Comparison of ENCODE assay signal across 28 cellular contexts in genomic region chr14:40760703-40761102, GRCh38.
"Had no signal": no experiment of that assay in that cellular context is flagged by ENCODE, and none has a peak within 500 bp of the region (broad histone marks: within the 10 kb centered on the region; RNA-seq: fewer than 3 reads in every experiment).

No MANE protein-coding gene starts in this region.

- H3K36me3 Mint-ChIP-seq: naive thymus-derived CD4-positive, alpha-beta T cell; stimulated activated effector memory CD8-positive, alpha-beta T cell treated with anti-CD3 and anti-CD28 coated beads, Interleukin-12 subunit alpha, Interleukin-12 subunit beta, amount 100 ng/mL, for 72 hours; stimulated activated naive B cell treated with anti-CD40 and anti-IgM and Interleukin-4, amounts not matched to agents 10 μg/mL and 1 μg/mL and 100 μg/mL, for 72 hours had no signal

- H3K4me1 ChIP-seq: parathyroid adenoma, psoas muscle, right lobe of liver, sigmoid colon, stomach, thyroid gland, tibial nerve, vagina had no signal

- H3K27me3 ChIP-seq: ovary, right lobe of liver, sigmoid colon, stomach, thyroid gland, tibial nerve, vagina had no signal

- H3K4me3 Mint-ChIP-seq: naive thymus-derived CD4-positive, alpha-beta T cell; natural killer cell; nephron; neural crest cell; stimulated activated effector memory CD8-positive, alpha-beta T cell treated with anti-CD3 and anti-CD28 coated beads, Interleukin-12 subunit alpha, Interleukin-12 subunit beta, amount 100 ng/mL, for 72 hours; stimulated activated naive B cell treated with anti-CD40 and anti-IgM and Interleukin-4, amounts not matched to agents 10 μg/mL and 1 μg/mL and 100 μg/mL, for 72 hours; stimulated activated naive CD8-positive, alpha-beta T cell treated with anti-CD3 and anti-CD28 coated beads, Interleukin-15, Interleukin-2, amounts not matched to agents 100 ng/mL and 50 ng/mL, for 24 hours had no signal

- DNase-seq: naive thymus-derived CD4-positive, alpha-beta T cell; natural killer cell; occipital lobe; ovary; posterior cingulate gyrus; psoas muscle; right cardiac atrium; right lobe of liver; sigmoid colon; small intestine; stimulated activated CD4-positive, alpha-beta T cell treated with anti-CD3 and anti-CD28 coated beads, Interleukin-15, amount 100 ng/mL, for 24 hours; stimulated activated CD4-positive, alpha-beta T cell treated with anti-CD3 and anti-CD28 coated beads, Interleukin-2, amount 100 ng/mL, for 24 hours; stimulated activated CD4-positive, alpha-beta T cell treated with anti-CD3 and anti-CD28 coated beads, Interleukin-2, amount 100 ng/mL, for 48 hours; stimulated activated CD4-positive, alpha-beta T cell treated with anti-CD3 and anti-CD28 coated beads, Interleukin-4, amount 100 ng/mL, for 24 hours; stimulated activated naive B cell treated with anti-CD40 and anti-IgM and Interleukin-4, amounts not matched to agents 10 μg/mL and 1 μg/mL and 100 μg/mL, for 72 hours; stimulated activated naive CD4-positive, alpha-beta T cell treated with Interleukin-2 at 50 U/mL for 16 hours; stomach; thyroid gland; trophoblast cell had no signal

- H3K27ac Mint-ChIP-seq: naive thymus-derived CD4-positive, alpha-beta T cell; natural killer cell; nephron; progenitor cell of endocrine pancreas; stimulated activated effector memory CD8-positive, alpha-beta T cell treated with anti-CD3 and anti-CD28 coated beads, Interleukin-12 subunit alpha, Interleukin-12 subunit beta, amount 100 ng/mL, for 72 hours; stimulated activated naive B cell treated with anti-CD40 and anti-IgM and Interleukin-4, amounts not matched to agents 10 μg/mL and 1 μg/mL and 100 μg/mL, for 72 hours; stimulated activated naive CD8-positive, alpha-beta T cell treated with anti-CD3 and anti-CD28 coated beads, Interleukin-15, Interleukin-2, amounts not matched to agents 100 ng/mL and 50 ng/mL, for 24 hours had no signal

- H3K9me3 Mint-ChIP-seq: stimulated activated naive CD8-positive, alpha-beta T cell treated with anti-CD3 and anti-CD28 coated beads, Interleukin-15, Interleukin-2, amounts not matched to agents 100 ng/mL and 50 ng/mL, for 24 hours had no signal

- H3K9me3 ChIP-seq: ovary, psoas muscle, right lobe of liver, sigmoid colon, thoracic aorta, thyroid gland, tibial nerve, vagina had no signal

- H3K27me3 Mint-ChIP-seq: naive thymus-derived CD4-positive, alpha-beta T cell; stimulated activated naive B cell treated with anti-CD40 and anti-IgM and Interleukin-4, amounts not matched to agents 10 μg/mL and 1 μg/mL and 100 μg/mL, for 72 hours; stimulated activated naive CD8-positive, alpha-beta T cell treated with anti-CD3 and anti-CD28 coated beads, Interleukin-15, Interleukin-2, amounts not matched to agents 100 ng/mL and 50 ng/mL, for 24 hours had no signal

- H3K9ac ChIP-seq: parathyroid adenoma had no signal

- H3K36me3 ChIP-seq: ovary, right lobe of liver, sigmoid colon, stomach, thoracic aorta, thyroid gland, tibial nerve, vagina had no signal

- H3K4me3 ChIP-seq: ovary, psoas muscle, right lobe of liver, sigmoid colon, stomach, thoracic aorta, thyroid gland, tibial nerve, vagina had no signal

- H3K27ac ChIP-seq: ovary, parathyroid adenoma, psoas muscle, right lobe of liver, sigmoid colon, stomach, thoracic aorta, thyroid gland, tibial nerve, vagina had no signal

- ATAC-seq: naive thymus-derived CD4-positive, alpha-beta T cell; natural killer cell; psoas muscle; right cardiac atrium; right lobe of liver; stimulated activated effector memory CD8-positive, alpha-beta T cell treated with anti-CD3 and anti-CD28 coated beads, Interleukin-12 subunit alpha, Interleukin-12 subunit beta, amount 100 ng/mL, for 72 hours; stimulated activated naive B cell treated with anti-CD40 and anti-IgM and Interleukin-4, amounts not matched to agents 10 μg/mL and 1 μg/mL and 100 μg/mL, for 72 hours had no signal

- H3K79me2 ChIP-seq: parathyroid adenoma had no signal

- H2AFZ ChIP-seq: parathyroid adenoma had no signal

- H3K4me1 Mint-ChIP-seq: naive thymus-derived CD4-positive, alpha-beta T cell; natural killer cell; neural crest cell; stimulated activated effector memory CD8-positive, alpha-beta T cell treated with anti-CD3 and anti-CD28 coated beads, Interleukin-12 subunit alpha, Interleukin-12 subunit beta, amount 100 ng/mL, for 72 hours; stimulated activated naive B cell treated with anti-CD40 and anti-IgM and Interleukin-4, amounts not matched to agents 10 μg/mL and 1 μg/mL and 100 μg/mL, for 72 hours had no signal
